6 cellular contexts compared by ENCODE assay signal in the genomic region with DNA sequence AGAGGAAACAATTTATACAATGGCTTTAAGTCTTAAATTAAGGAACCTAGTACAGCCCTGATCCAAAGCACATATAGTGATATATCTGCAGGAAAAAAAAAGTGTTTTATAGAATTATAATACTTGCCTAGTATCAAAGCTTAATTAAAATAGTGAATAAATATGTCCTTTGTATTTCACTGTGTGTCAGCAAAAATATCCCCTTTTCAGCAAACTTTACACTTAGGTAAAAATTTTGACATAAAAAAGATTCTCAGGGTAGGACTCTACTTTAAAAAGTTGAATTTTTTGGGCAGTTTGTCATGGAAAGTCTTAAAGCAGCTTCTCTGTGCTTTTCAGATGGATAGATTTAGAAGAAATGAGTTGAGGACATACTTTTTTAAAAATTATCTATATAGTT. TPM values are rescaled to one million over a fixed set of nuclear protein-coding genes. Genes with fewer than 3 reads are reported as not detected.
"Had no signal": no experiment of that assay in that cellular context is flagged by ENCODE, and none has a peak within 500 bp of the region (broad histone marks: within the 10 kb centered on the region; RNA-seq: fewer than 3 reads in every experiment).

No MANE protein-coding gene starts in this region.

- H3K4me3 Mint-ChIP-seq: IgD-negative memory B cell had no signal

- H3K27ac Mint-ChIP-seq: IgD-negative memory B cell had no signal

- H3K4me1 Mint-ChIP-seq: IgD-negative memory B cell had no signal

- DNase-seq: KBM-7, KG1 had no signal

- H3K9ac ChIP-seq: KMS-11 had no signal

- H3K4me2 ChIP-seq: KMS-11 had no signal

- FAIRE-seq: HTR-8/SVneo had no signal

- H3K27ac ChIP-seq: HL-60, KMS-11 had no signal

RNA-seq across cellular contexts. Expression of a gene that starts 12.7 kb away (rescaled TPM):
- polyA plus RNA-seq: IgD-negative memory B cell had no signal
